Comparison of ENCODE assay signal across 1 cellular context in genomic region chr5:141976176-141976575, GRCh38.
TF ChIP-seq lines count a peak whose summit lies in the region.

No MANE protein-coding gene starts in this region.

TF ChIP-seq in HEK293, 187 proteins besides CTCF, POLR2A, EP300 and RAD21:
- TF ChIP-seq ZBTB44 (tag by site-specific recombination; IDR thresholded peaks at IDR 0.05) (0 out of 2 replicates have a peak, but pooled peaks have one; percentile 39), ZNF394 (tag by site-specific recombination; IDR thresholded peaks at IDR 0.05; ENCODE audit: borderline replicate concordance) (no peak), ZNF555 (tag by site-specific recombination; conservative IDR thresholded peaks at IDR 0.05) (no peak), KLF9 (tag by site-specific recombination; IDR thresholded peaks at IDR 0.05; ENCODE audit: low read depth) (no peak), YY1 (tag by site-specific recombination; IDR thresholded peaks at IDR 0.05) (no peak), ZNF776 (tag by site-specific recombination; IDR thresholded peaks at IDR 0.05; ENCODE audit: borderline replicate concordance) (no peak)
